In genomic region chr1:186775881-186776560, GRCh38 we compare ENCODE assay signal across 14 cellular contexts. TPM values are rescaled to one million over a fixed set of nuclear protein-coding genes. Genes with fewer than 3 reads are reported as not detected.
DNase-seq lines count a peak whose midpoint lies in the region; TF ChIP-seq lines count a peak whose summit lies in the region.
"Had no signal": no experiment of that assay in that cellular context is flagged by ENCODE, and none has a peak within 500 bp of the region (broad histone marks: within the 10 kb centered on the region; RNA-seq: fewer than 3 reads in every experiment).

No MANE protein-coding gene starts in this region.

- DNase-seq in GF-D8 (lab: John Stamatoyannopoulos, UW) (peak; percentile 61), M059J (ENCODE audit: low read depth) (peak; percentile 62), SKM-1 (lab: John Stamatoyannopoulos, UW; ENCODE audit: unreplicated experiment) (peak; percentile 70), fibroblast of villous mesenchyme (ENCODE audit: low read depth) (peak; percentile 21), HuH-7.5 (ENCODE audit: low spot score) (no peak), cerebellar nuclear complex (lab: John Stamatoyannopoulos, UW) (no peak), midbrain (lab: John Stamatoyannopoulos, UW) (no peak), NCI-H2107 treated with DMSO at 0.1 percent for 48 hours (lab: John Stamatoyannopoulos, UW; ENCODE audit: unreplicated experiment) (no peak)
- DNase-seq: GOT3, NCI-H1048, NCI-H2081 treated with DMSO at 0.1 percent for 48 hours, NCI-H526, T-helper 9 cell, thyroid gland had no signal

- TF ChIP-seq CTCF in fibroblast of villous mesenchyme (IDR thresholded peaks at IDR 0.05; ENCODE audit: insufficient read depth, low read depth, low read length) = no peak

- no peak overlapping the region for H3K4me3 ChIP-seq in fibroblast of villous mesenchyme (ENCODE audit: low read depth, low read length)
- H3K4me3 ChIP-seq: thyroid gland had no signal

RNA-seq across cellular contexts. Expression of gene PLA2G4A, which starts 52.7 kb away (rescaled TPM):
- 5.6 and 10.2 TPM in 2 replicates for total RNA-seq in M059J (2014; rRNA removed; shearing (Covaris generic))
- total RNA-seq in fibroblast of villous mesenchyme = 12.1 and 15.5 TPM in 2 replicates

Comparison
In these comparisons a context has a peak if more than half of its experiments do, and no peak if none do; other contexts are left out.
1. DNase-seq: peak in GF-D8 (single experiment), M059J (single experiment), SKM-1 (single experiment) and fibroblast of villous mesenchyme (single experiment); none in HuH-7.5 (single experiment), cerebellar nuclear complex (0 of 2), midbrain (single experiment) and NCI-H2107 treated with DMSO at 0.1 percent for 48 hours (single experiment).